ENCODE assay signal across 21 cellular contexts in genomic region chr10:21920633-21921032, GRCh38.
"Had no signal": no experiment of that assay in that cellular context is flagged by ENCODE, and none has a peak within 500 bp of the region (broad histone marks: within the 10 kb centered on the region; RNA-seq: fewer than 3 reads in every experiment).

No MANE protein-coding gene starts in this region.

- H3K27me3 ChIP-seq: esophagus muscularis mucosa, gastroesophageal sphincter, sigmoid colon, stomach had no signal

- H3K9me3 ChIP-seq: esophagus muscularis mucosa, gastroesophageal sphincter, psoas muscle, sigmoid colon, stomach had no signal

- H3K27ac ChIP-seq: epithelial cell of prostate, esophagus muscularis mucosa, gastroesophageal sphincter, psoas muscle, sigmoid colon, skin epidermis, stomach had no signal

- ATAC-seq: gastroesophageal sphincter; left colon; left ventricle myocardium superior; psoas muscle; stimulated activated naive B cell treated with anti-CD40 and anti-IgM and Interleukin-4, amounts not matched to agents 10 μg/mL and 1 μg/mL and 100 μg/mL, for 72 hours had no signal

- DNase-seq: effector memory CD4-positive, alpha-beta T cell; glutamatergic neuron; left colon; left ventricle myocardium superior; mesendoderm; naive B cell; psoas muscle; sigmoid colon; stimulated activated CD4-positive, alpha-beta T cell treated with anti-CD3 and anti-CD28 coated beads, Interleukin-2, amount 100 ng/mL, for 24 hours; stimulated activated CD4-positive, alpha-beta T cell treated with anti-CD3 and anti-CD28 coated beads, Interleukin-4, amount 100 ng/mL, for 4 hours; stimulated activated naive B cell treated with anti-CD40 and anti-IgM and Interleukin-4, amounts not matched to agents 10 μg/mL and 1 μg/mL and 100 μg/mL, for 72 hours; stomach; substantia nigra; trophoblast cell had no signal

- H3K36me3 ChIP-seq: esophagus muscularis mucosa, sigmoid colon had no signal

- FAIRE-seq: keratinocyte, urothelium cell line had no signal

- H3K4me3 ChIP-seq: esophagus muscularis mucosa, gastroesophageal sphincter, lung, psoas muscle, sigmoid colon, skin epidermis, stomach had no signal

- H3K4me1 ChIP-seq: esophagus muscularis mucosa, gastroesophageal sphincter, psoas muscle, sigmoid colon, stomach had no signal
